19 cellular contexts compared by ENCODE assay signal in genomic region chr10:24034571-24034970, GRCh38.
A peak's percentile ranks its signal among the peaks of the same experiment; 100 is the strongest.
DNase-seq lines count a peak whose midpoint lies in the region; ATAC-seq, FAIRE-seq and TF ChIP-seq lines count a peak whose summit lies in the region.
"Had no signal": no experiment of that assay in that cellular context is flagged by ENCODE, and none has a peak within 500 bp of the region (broad histone marks: within the 10 kb centered on the region; RNA-seq: fewer than 3 reads in every experiment).

No MANE protein-coding gene starts in this region.

- DNase-seq in DMS153 (lab: John Stamatoyannopoulos, UW) (peak; percentile 26), NCI-H2171 (lab: John Stamatoyannopoulos, UW) (peak; percentile 18), lower lobe of right lung (no peak), H54 (ENCODE audit: insufficient read length, low spot score) (no peak), hippocampal formation (lab: John Stamatoyannopoulos, UW) (no peak)
- DNase-seq: activated CD8-positive, alpha-beta T cell treated with anti-CD3 and anti-CD28 coated beads for 36 hours; activated naive CD8-positive, alpha-beta T cell treated with anti-CD3 and anti-CD28 coated beads for 36 hours; effector memory CD4-positive, alpha-beta T cell; mesenchymal stem cell; MG63; NCI-H187 treated with DMSO at 0.1 percent for 48 hours; NCI-H526; PC-9; SW 1271 had no signal

- H3K36me3 ChIP-seq in lower lobe of right lung = no peaks in the 10 kb centered on the region
- H3K36me3 ChIP-seq: breast epithelium, MG63 had no signal

- H3K4me3 Mint-ChIP-seq in stimulated activated memory B cell treated with anti-CD40 and anti-IgM and Interleukin-4, amounts not matched to agents 10 μg/mL and 1 μg/mL and 100 μg/mL, for 72 hours = no peak overlapping the region
- H3K4me3 Mint-ChIP-seq: activated CD8-positive, alpha-beta T cell treated with anti-CD3 and anti-CD28 coated beads for 36 hours; activated naive CD8-positive, alpha-beta T cell treated with anti-CD3 and anti-CD28 coated beads for 36 hours had no signal

- H3K36me3 Mint-ChIP-seq in stimulated activated memory B cell treated with anti-CD40 and anti-IgM and Interleukin-4, amounts not matched to agents 10 μg/mL and 1 μg/mL and 100 μg/mL, for 72 hours = no peaks in the 10 kb centered on the region
- H3K36me3 Mint-ChIP-seq: activated naive CD8-positive, alpha-beta T cell treated with anti-CD3 and anti-CD28 coated beads for 36 hours had no signal

- no peaks in the 10 kb centered on the region for H3K9me3 ChIP-seq in lower lobe of right lung
- H3K9me3 ChIP-seq: breast epithelium, MG63 had no signal

- ATAC-seq in esophagus mucosa (peak; percentile 32), lower lobe of right lung (peak; percentile 44 to 57), GM21390 (IDR thresholded peaks at IDR 0.05; ENCODE audit: unreplicated experiment) (no peak)
- no peak for ATAC-seq in stimulated activated memory B cell treated with anti-CD40 and anti-IgM and Interleukin-4, amounts not matched to agents 10 μg/mL and 1 μg/mL and 100 μg/mL, for 72 hours
- ATAC-seq: activated CD8-positive, alpha-beta T cell treated with anti-CD3 and anti-CD28 coated beads for 36 hours; HCT116 had no signal

- H3K27me3 Mint-ChIP-seq in stimulated activated memory B cell treated with anti-CD40 and anti-IgM and Interleukin-4, amounts not matched to agents 10 μg/mL and 1 μg/mL and 100 μg/mL, for 72 hours = no peaks in the 10 kb centered on the region
- H3K27me3 Mint-ChIP-seq: activated CD8-positive, alpha-beta T cell treated with anti-CD3 and anti-CD28 coated beads for 36 hours; activated naive CD8-positive, alpha-beta T cell treated with anti-CD3 and anti-CD28 coated beads for 36 hours had no signal

- H3K4me1 ChIP-seq in lower lobe of right lung = no peaks in the 10 kb centered on the region
- H3K4me1 ChIP-seq: breast epithelium had no signal

- no peak for TF ChIP-seq CTCF in lower lobe of right lung (IDR thresholded peaks at IDR 0.05)

- no peak overlapping the region for H3K4me3 ChIP-seq in lower lobe of right lung
- H3K4me3 ChIP-seq: breast epithelium, MG63, PC-9 had no signal

- peaks cover 5% of the 10 kb centered on the region for H3K9me3 Mint-ChIP-seq in stimulated activated memory B cell treated with anti-CD40 and anti-IgM and Interleukin-4, amounts not matched to agents 10 μg/mL and 1 μg/mL and 100 μg/mL, for 72 hours

- FAIRE-seq in H54 (lab: Jason Lieb, UNC) = no peak

- no peak overlapping the region for H3K27ac ChIP-seq in lower lobe of right lung
- H3K27ac ChIP-seq: PC-9 had no signal

- no peaks in the 10 kb centered on the region for H3K27me3 ChIP-seq in lower lobe of right lung (ENCODE audit: low read depth)
- H3K27me3 ChIP-seq: breast epithelium, MG63 had no signal

- H3K4me1 Mint-ChIP-seq in stimulated activated memory B cell treated with anti-CD40 and anti-IgM and Interleukin-4, amounts not matched to agents 10 μg/mL and 1 μg/mL and 100 μg/mL, for 72 hours = no peaks in the 10 kb centered on the region
- H3K4me1 Mint-ChIP-seq: activated naive CD8-positive, alpha-beta T cell treated with anti-CD3 and anti-CD28 coated beads for 36 hours had no signal

- no peak overlapping the region for H3K27ac Mint-ChIP-seq in stimulated activated memory B cell treated with anti-CD40 and anti-IgM and Interleukin-4, amounts not matched to agents 10 μg/mL and 1 μg/mL and 100 μg/mL, for 72 hours
- H3K27ac Mint-ChIP-seq: activated CD8-positive, alpha-beta T cell treated with anti-CD3 and anti-CD28 coated beads for 36 hours; activated naive CD8-positive, alpha-beta T cell treated with anti-CD3 and anti-CD28 coated beads for 36 hours had no signal

- TF ChIP-seq POLR2A in H54 (IDR thresholded peaks at IDR 0.05; ENCODE audit: low read depth, low read length) = no peak

- intact Hi-C loops in lower lobe of right lung (cut with DNase I) = no loop called here

Comparison
In these comparisons a context has a peak if more than half of its experiments do, and no peak if none do; other contexts are left out.
1. DNase-seq: peak in DMS153 (single experiment) and NCI-H2171 (single experiment); none in lower lobe of right lung (single experiment), H54 (single experiment) and hippocampal formation (0 of 2).
2. ATAC-seq: peak in esophagus mucosa (single experiment) and lower lobe of right lung (2 of 2); none in stimulated activated memory B cell treated with anti-CD40 and anti-IgM and Interleukin-4, amounts not matched to agents 10 μg/mL and 1 μg/mL and 100 μg/mL, for 72 hours (single experiment) and GM21390 (single experiment).